Comparison of ENCODE assay signal across 9 cellular contexts in the genomic region with DNA sequence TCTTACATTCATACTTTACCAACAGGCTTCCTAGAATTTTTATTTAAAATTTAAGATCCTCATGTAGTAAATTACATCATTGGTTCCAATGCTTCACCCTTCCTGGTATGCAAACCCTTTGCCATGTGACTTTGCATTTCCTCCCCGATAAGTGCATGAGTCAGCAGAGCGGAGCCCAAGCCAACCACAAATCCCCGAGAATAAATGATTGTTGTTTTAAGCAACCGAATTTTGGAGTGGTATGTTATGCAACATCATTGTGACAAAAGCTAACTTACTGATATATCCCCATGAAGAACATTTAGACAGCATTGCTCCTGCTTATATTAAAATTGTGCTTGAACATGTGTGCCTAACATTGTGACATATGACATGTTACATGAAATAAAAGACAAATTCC.
DNase-seq lines count a peak whose midpoint lies in the region; ATAC-seq and TF ChIP-seq lines count a peak whose summit lies in the region.
"Had no signal": no experiment of that assay in that cellular context is flagged by ENCODE, and none has a peak within 500 bp of the region (broad histone marks: within the 10 kb centered on the region; RNA-seq: fewer than 3 reads in every experiment).

No MANE protein-coding gene starts in this region.

- intact Hi-C loops in esophagus muscularis mucosa (cut with DNase I), result no loop called here

- H3K9me3 ChIP-seq in esophagus muscularis mucosa, result no peaks in the 10 kb centered on the region

- no peak for TF ChIP-seq POLR2A in esophagus muscularis mucosa (IDR thresholded peaks at IDR 0.05; ENCODE audit: low read depth)

- no peaks in the 10 kb centered on the region for H3K4me1 ChIP-seq in esophagus muscularis mucosa

- H3K27ac ChIP-seq in esophagus muscularis mucosa (replicated peaks in 1 of 4), result no peak overlapping the region

- H3K36me3 ChIP-seq in esophagus muscularis mucosa, result no peaks in the 10 kb centered on the region

- no peak for TF ChIP-seq EP300 in esophagus muscularis mucosa (IDR thresholded peaks at IDR 0.05)

- 58% methylated on average over 4 of the region's 4 CpGs for WGBS in esophagus muscularis mucosa

- no peak overlapping the region for H3K4me3 ChIP-seq in esophagus muscularis mucosa

- TF ChIP-seq CTCF in omental fat pad (IDR thresholded peaks at IDR 0.05), result no peak
- TF ChIP-seq CTCF in esophagus muscularis mucosa (IDR thresholded peaks at IDR 0.05), result no peak

- peak; percentile 86 for DNase-seq in ELR (ENCODE audit: low read depth)
- DNase-seq in NCI-H460 (ENCODE audit: extremely low read depth, low read depth), result peak; percentile 50
- peak; percentile 91 for DNase-seq in dedifferentiated amniotic fluid mesenchymal stem cell (ENCODE audit: extremely low spot score)
- no peak for DNase-seq in omental fat pad (ENCODE audit: low spot score)
- no peak for DNase-seq in mesenteric fat pad (ENCODE audit: low spot score)
- no peak for DNase-seq in esophagus muscularis mucosa (ENCODE audit: extremely low spot score)
- DNase-seq in NK-92 (lab: John Stamatoyannopoulos, UW; ENCODE audit: unreplicated experiment), result no peak
- DNase-seq: NCI-H748 treated with DMSO at 0.1 percent for 48 hours had no signal

- H3K27me3 ChIP-seq in esophagus muscularis mucosa, result no peaks in the 10 kb centered on the region

- ATAC-seq in omental fat pad (ENCODE audit: low FRiP score) (peak; percentile 48), HG03135 (IDR thresholded peaks at IDR 0.05; ENCODE audit: unreplicated experiment) (no peak)

Comparison
In these comparisons a context has a peak if more than half of its experiments do, and no peak if none do; other contexts are left out.
1. DNase-seq: peak in ELR (single experiment), NCI-H460 (single experiment) and dedifferentiated amniotic fluid mesenchymal stem cell (single experiment); none in omental fat pad (single experiment), mesenteric fat pad (single experiment), esophagus muscularis mucosa (single experiment) and NK-92 (single experiment).